35 cellular contexts compared by ENCODE assay signal in the genomic region with DNA sequence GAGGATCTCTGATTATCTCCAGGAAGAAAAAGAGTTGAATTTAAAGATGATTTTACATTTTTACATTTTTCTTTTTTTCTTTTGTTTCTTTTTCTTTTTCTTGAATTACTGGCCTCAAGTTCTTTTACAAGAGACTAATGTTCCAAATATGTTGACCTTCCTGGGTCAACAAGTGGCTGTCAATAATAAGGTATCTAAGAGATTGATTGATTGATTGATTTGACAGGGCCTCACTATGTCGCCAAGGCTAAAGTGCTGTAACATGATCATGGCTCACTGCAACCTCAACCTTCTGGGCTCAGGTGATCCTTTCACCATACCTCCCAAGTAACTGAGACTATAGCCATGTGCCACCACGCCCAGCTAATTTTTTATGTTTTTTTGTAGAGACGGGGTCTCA.
"Had no signal": no experiment of that assay in that cellular context is flagged by ENCODE, and none has a peak within 500 bp of the region (broad histone marks: within the 10 kb centered on the region; RNA-seq: fewer than 3 reads in every experiment).

No MANE protein-coding gene starts in this region.

- H3K9me3 ChIP-seq: MG63 had no signal

- H3K4me3 ChIP-seq: MG63 had no signal

- H3K27me3 ChIP-seq: MG63 had no signal

- H3K36me3 ChIP-seq: MG63 had no signal

- DNase-seq: Karpas-422, Kasumi-1, MG63, MM.1S, MV-4-11, NCI-H1048, NCI-H1092, NCI-H1092 treated with DMSO at 0.1 percent for 48 hours, NCI-H1105, NCI-H1105 treated with DMSO at 0.1 percent for 48 hours, NCI-H1417, NCI-H1417 treated with DMSO at 0.1 percent for 48 hours, NCI-H1436, NCI-H1436 treated with DMSO at 0.1 percent for 48 hours, NCI-H146, NCI-H1694, NCI-H1694 treated with DMSO at 0.1 percent for 48 hours, NCI-H187, NCI-H187 treated with DMSO at 0.1 percent for 48 hours, NCI-H1930, NCI-H2029, NCI-H2029 treated with DMSO at 0.1 percent for 48 hours, NCI-H2081, NCI-H2081 treated with DMSO at 0.1 percent for 48 hours, NCI-H2107, NCI-H2171, NCI-H2171 treated with DMSO at 0.1 percent for 48 hours, NCI-H2227 treated with DMSO at 0.1 percent for 48 hours, NCI-H226, NCI-H345, NCI-H446, NCI-H446 treated with DMSO at 0.1 percent for 48 hours, NCI-H510A, NCI-H510A treated with DMSO at 0.1 percent for 48 hours, NCI-H524 treated with DMSO at 0.1 percent for 48 hours had no signal
